9 cellular contexts compared by ENCODE assay signal in genomic region chr17:67082110-67082509, GRCh38. TPM values are rescaled to one million over a fixed set of nuclear protein-coding genes. Genes with fewer than 3 reads are reported as not detected.
DNase-seq lines count a peak whose midpoint lies in the region; ATAC-seq and TF ChIP-seq lines count a peak whose summit lies in the region.
"Had no signal": no experiment of that assay in that cellular context is flagged by ENCODE, and none has a peak within 500 bp of the region (broad histone marks: within the 10 kb centered on the region; RNA-seq: fewer than 3 reads in every experiment).

No MANE protein-coding gene starts in this region.

- no peak overlapping the region for H2AFZ ChIP-seq in PC-9

- H4K20me1 ChIP-seq in PC-9 (ENCODE audit: insufficient read depth), result no peaks in the 10 kb centered on the region

- no peaks in the 10 kb centered on the region for H3K27me3 Mint-ChIP-seq in activated T-cell treated with anti-CD3 and anti-CD28 coated beads, Interleukin-2, amount 50 U/mL, for 72 hours (ENCODE audit: low read depth)
- no peaks in the 10 kb centered on the region for H3K27me3 Mint-ChIP-seq in stimulated activated naive B cell treated with anti-CD40 and anti-IgM and Interleukin-4, amounts not matched to agents 10 μg/mL and 1 μg/mL and 100 μg/mL, for 72 hours

- POLR2A ChIA-PET in PC-9 (lab: Charles Lee; ENCODE audit: unreplicated experiment), result no interaction called here

- H3K27ac ChIP-seq in PC-9, result no peak overlapping the region

- intact Hi-C loops in Right ventricle myocardium superior (cut with DNase I), result no loop called here
- intact Hi-C loops in PC-9 (cut with micrococcal nuclease; ENCODE audit: unreplicated experiment), result loop anchor here (5.0 kb wide), 1 partner anchor 365 kb away; no protein-coding TSS in a partner anchor

- H3K27ac Mint-ChIP-seq in activated T-cell treated with anti-CD3 and anti-CD28 coated beads, Interleukin-2, amount 50 U/mL, for 72 hours, result no peak overlapping the region
- no peak overlapping the region for H3K27ac Mint-ChIP-seq in stimulated activated naive B cell treated with anti-CD40 and anti-IgM and Interleukin-4, amounts not matched to agents 10 μg/mL and 1 μg/mL and 100 μg/mL, for 72 hours

- peaks cover 2 to 6% of the 10 kb centered on the region in 2 donors for H3K36me3 Mint-ChIP-seq in activated T-cell treated with anti-CD3 and anti-CD28 coated beads, Interleukin-2, amount 50 U/mL, for 72 hours (ENCODE audit: insufficient read depth in 2 of 2)
- peaks cover 22 to 33% of the 10 kb centered on the region in 2 donors for H3K36me3 Mint-ChIP-seq in stimulated activated naive B cell treated with anti-CD40 and anti-IgM and Interleukin-4, amounts not matched to agents 10 μg/mL and 1 μg/mL and 100 μg/mL, for 72 hours

- CTCF ChIA-PET in PC-9 (lab: Charles Lee), result no interaction called here

- no peak overlapping the region for H3K4me2 ChIP-seq in PC-9

- no peaks in the 10 kb centered on the region for H3K9me3 ChIP-seq in PC-9 (ENCODE audit: insufficient read depth, low read depth)

- peak; percentile 9 to 27 for ATAC-seq in activated T-cell treated with anti-CD3 and anti-CD28 coated beads, Interleukin-2, amount 50 U/mL, for 72 hours (replicated peaks in 1 of 2)
- peak; percentile 80 for ATAC-seq in HG02610 (IDR thresholded peaks at IDR 0.05; ENCODE audit: unreplicated experiment)
- ATAC-seq in stimulated activated naive B cell treated with anti-CD40 and anti-IgM and Interleukin-4, amounts not matched to agents 10 μg/mL and 1 μg/mL and 100 μg/mL, for 72 hours (replicated peaks), result peak; percentile 79 to 84
- ATAC-seq in Right ventricle myocardium superior (ENCODE audit: poor library complexity), result no peak

- H3K79me2 ChIP-seq in PC-9 (ENCODE audit: low read depth), result no peaks in the 10 kb centered on the region

- no peaks in the 10 kb centered on the region for H3K9me3 Mint-ChIP-seq in activated T-cell treated with anti-CD3 and anti-CD28 coated beads, Interleukin-2, amount 50 U/mL, for 72 hours
- no peaks in the 10 kb centered on the region for H3K9me3 Mint-ChIP-seq in stimulated activated naive B cell treated with anti-CD40 and anti-IgM and Interleukin-4, amounts not matched to agents 10 μg/mL and 1 μg/mL and 100 μg/mL, for 72 hours

- H3K4me1 ChIP-seq in PC-9 (replicated peaks; ENCODE audit: insufficient read depth), result no peaks in the 10 kb centered on the region

- BruUV-seq in PC-9 (replicated peaks; lab: Mats Ljungman, UMichigan), result no TSS peak

- no peak overlapping the region for H3K4me3 Mint-ChIP-seq in activated T-cell treated with anti-CD3 and anti-CD28 coated beads, Interleukin-2, amount 50 U/mL, for 72 hours
- peak overlapping the region in 1 of 2 donors; percentile 14 for H3K4me3 Mint-ChIP-seq in stimulated activated naive B cell treated with anti-CD40 and anti-IgM and Interleukin-4, amounts not matched to agents 10 μg/mL and 1 μg/mL and 100 μg/mL, for 72 hours

- H3K27me3 ChIP-seq in PC-9 (ENCODE audit: insufficient read depth, low read depth), result no peaks in the 10 kb centered on the region

- TF ChIP-seq CTCF in PC-9 (conservative IDR thresholded peaks at IDR 0.05), result no peak

- H3K36me3 ChIP-seq in PC-9 (ENCODE audit: low read depth), result no peaks in the 10 kb centered on the region

- 0 out of 2 replicates have a peak, but pooled peaks cover 7% of the 10 kb centered on the region for H3F3A ChIP-seq in PC-9 (ENCODE audit: insufficient read depth, low read depth)

- DNase-seq in activated T-cell treated with anti-CD3 and anti-CD28 coated beads, Interleukin-2, amount 50 U/mL, for 72 hours, result no peak
- no peak for DNase-seq in activated T-cell treated with anti-CD3 and anti-CD28 coated beads, Interleukin-2, amount 50 U/mL, for 1 hour
- peak; percentile 34 for DNase-seq in NAMALWA (ENCODE audit: low spot score)
- DNase-seq in stimulated activated naive B cell treated with anti-CD40 and anti-IgM and Interleukin-4, amounts not matched to agents 10 μg/mL and 1 μg/mL and 100 μg/mL, for 72 hours, result no peak
- DNase-seq in Right ventricle myocardium superior, result no peak
- no peak for DNase-seq in UCSD-AML1 (lab: John Stamatoyannopoulos, UW; ENCODE audit: unreplicated experiment)
- no peak for DNase-seq in PC-9

- no peak overlapping the region for H3K4me3 ChIP-seq in PC-9

- H3K4me1 Mint-ChIP-seq in activated T-cell treated with anti-CD3 and anti-CD28 coated beads, Interleukin-2, amount 50 U/mL, for 72 hours (ENCODE audit: low read depth), result peaks cover 19% of the 10 kb centered on the region
- peaks cover 8 to 21% of the 10 kb centered on the region in 2 donors for H3K4me1 Mint-ChIP-seq in stimulated activated naive B cell treated with anti-CD40 and anti-IgM and Interleukin-4, amounts not matched to agents 10 μg/mL and 1 μg/mL and 100 μg/mL, for 72 hours

- H3K9me2 ChIP-seq in PC-9 (ENCODE audit: insufficient read depth), result no peaks in the 10 kb centered on the region

RNA-seq across cellular contexts. Expression of gene CACNG1, which starts 37.8 kb away (rescaled TPM):
- not detected for total RNA-seq in activated T-cell treated with anti-CD3 and anti-CD28 coated beads, Interleukin-2, amount 50 U/mL, for 72 hours
- total RNA-seq in Right ventricle myocardium superior (not detected), PC-9 (2021) (not detected in 2 replicates)
- total RNA-seq: SK-MEL-5 had no signal
